14 cellular contexts compared by ENCODE assay signal in genomic region chr1:227869851-227870305, GRCh38. TPM values are rescaled to one million over a fixed set of nuclear protein-coding genes. Genes with fewer than 3 reads are reported as not detected.
A peak's percentile ranks its signal among the peaks of the same experiment; 100 is the strongest.
DNase-seq lines count a peak whose midpoint lies in the region; ATAC-seq and TF ChIP-seq lines count a peak whose summit lies in the region.
"Had no signal": no experiment of that assay in that cellular context is flagged by ENCODE, and none has a peak within 500 bp of the region (broad histone marks: within the 10 kb centered on the region; RNA-seq: fewer than 3 reads in every experiment).

No MANE protein-coding gene starts in this region.

- peaks cover 8 to 14% of the 10 kb centered on the region in 2 donors for H3K27me3 Mint-ChIP-seq in CD8-positive, alpha-beta memory T cell
- H3K27me3 Mint-ChIP-seq in activated CD8-positive, alpha-beta T cell treated with anti-CD3 and anti-CD28 coated beads for 36 hours = no peaks in the 10 kb centered on the region
- H3K27me3 Mint-ChIP-seq in naive thymus-derived CD4-positive, alpha-beta T cell = peaks cover 0 to 19% (median 0%) of the 10 kb centered on the region in 5 donors

- H3K9me3 ChIP-seq in CD8-positive, alpha-beta memory T cell (ENCODE audit: low read length) = peaks cover 3% of the 10 kb centered on the region
- peaks cover 0 to 5% (median 0%) of the 10 kb centered on the region in 3 experiments for H3K9me3 ChIP-seq in naive thymus-derived CD4-positive, alpha-beta T cell (ENCODE audit: control insufficient read depth in 2 of 3, low read length in 3 of 3)

- peak overlapping the region in 3 of 8 donors; percentile 20 to 52 (median 45) for H3K27ac Mint-ChIP-seq in CD8-positive, alpha-beta memory T cell
- H3K27ac Mint-ChIP-seq in activated CD8-positive, alpha-beta T cell treated with anti-CD3 and anti-CD28 coated beads for 36 hours = no peak overlapping the region
- peak overlapping the region in 8 of 9 donors; percentile 8 to 92 (median 80) for H3K27ac Mint-ChIP-seq in naive thymus-derived CD4-positive, alpha-beta T cell

- H3K36me3 ChIP-seq in CD8-positive, alpha-beta memory T cell (ENCODE audit: insufficient read depth, low read length) = no peaks in the 10 kb centered on the region
- no peaks in the 10 kb centered on the region for H3K36me3 ChIP-seq in naive thymus-derived CD4-positive, alpha-beta T cell (ENCODE audit: control insufficient read depth in 2 of 3, insufficient read depth in 3 of 3, low read length in 3 of 3)

- peak; percentile 24 for ATAC-seq in activated CD8-positive, alpha-beta T cell treated with anti-CD3 and anti-CD28 coated beads for 36 hours
- peak; percentile 52 for ATAC-seq in naive thymus-derived CD4-positive, alpha-beta T cell
- ATAC-seq in HG03432 (IDR thresholded peaks at IDR 0.05; ENCODE audit: unreplicated experiment) = no peak
- no peak for ATAC-seq in GM21526 (IDR thresholded peaks at IDR 0.05; ENCODE audit: low FRiP score, unreplicated experiment)
- ATAC-seq: psoas muscle had no signal

- intact Hi-C loops in activated CD8-positive, alpha-beta T cell treated with anti-CD3 and anti-CD28 coated beads for 36 hours (cut with micrococcal nuclease) = no loop called here
- intact Hi-C loops in naive thymus-derived CD4-positive, alpha-beta T cell (cut with micrococcal nuclease) = loop anchor here in 1 of 2 donors (2.0 kb wide), 1 partner anchor 17 kb away; no protein-coding TSS in a partner anchor

- no peak overlapping the region for H3K27ac ChIP-seq in CD8-positive, alpha-beta memory T cell (ENCODE audit: low read depth, low read length)
- H3K27ac ChIP-seq in naive thymus-derived CD4-positive, alpha-beta T cell (ENCODE audit: low read depth, low read length) = no peak overlapping the region
- H3K27ac ChIP-seq: psoas muscle, SK-N-MC had no signal

- peaks cover 0 to 12% (median 0%) of the 10 kb centered on the region in 3 donors for H3K36me3 Mint-ChIP-seq in CD8-positive, alpha-beta memory T cell
- no peaks in the 10 kb centered on the region for H3K36me3 Mint-ChIP-seq in activated CD8-positive, alpha-beta T cell treated with anti-CD3 and anti-CD28 coated beads for 36 hours (ENCODE audit: low read depth)
- H3K36me3 Mint-ChIP-seq in naive thymus-derived CD4-positive, alpha-beta T cell = peaks cover 0 to 8% (median 5%) of the 10 kb centered on the region in 5 donors

- peak overlapping the region in 6 of 7 donors; percentile 53 to 73 (median 66) for H3K4me3 Mint-ChIP-seq in CD8-positive, alpha-beta memory T cell
- H3K4me3 Mint-ChIP-seq in activated CD8-positive, alpha-beta T cell treated with anti-CD3 and anti-CD28 coated beads for 36 hours = no peak overlapping the region
- H3K4me3 Mint-ChIP-seq in naive thymus-derived CD4-positive, alpha-beta T cell = peak overlapping the region; percentile 52 to 91 (median 78)

- DNase-seq in CD8-positive, alpha-beta memory T cell = peak in 1 of 5 donors; percentile 47
- DNase-seq in HT1080 (ENCODE audit: low read depth) (peak; percentile 80), mucosa of gallbladder (ENCODE audit: low spot score) (no peak)
- DNase-seq in activated CD8-positive, alpha-beta T cell treated with anti-CD3 and anti-CD28 coated beads for 36 hours = no peak
- DNase-seq in naive thymus-derived CD4-positive, alpha-beta T cell = peak in 5 of 9 donors; percentile 28 to 40 (median 37)
- DNase-seq: activated CD4-positive, alpha-beta T cell treated with anti-CD3 and anti-CD28 coated beads for 4 hours; amygdala; DMS53; mesendoderm; stimulated activated CD4-positive, alpha-beta T cell treated with anti-CD3 and anti-CD28 coated beads, Interleukin-4, amount 100 ng/mL, for 1 hour had no signal

- no peak overlapping the region for H3K4me3 ChIP-seq in CD8-positive, alpha-beta memory T cell (ENCODE audit: low read length)
- H3K4me3 ChIP-seq in naive thymus-derived CD4-positive, alpha-beta T cell (ENCODE audit: low read length) = peak overlapping the region; percentile 48
- H3K4me3 ChIP-seq: psoas muscle, SK-N-MC had no signal

- CTCF ChIA-PET in CD8-positive, alpha-beta memory T cell (lab: Charles Lee) = no interaction called here
- CTCF ChIA-PET in activated CD8-positive, alpha-beta T cell treated with anti-CD3 and anti-CD28 coated beads for 36 hours (lab: Charles Lee) = interaction anchor here (1.4 to 2.0 kb wide), 2 partner anchors 78 to 84 kb away, joined by 4 to 5 read pairs; partner anchors contain the start of gene WNT9A
- CTCF ChIA-PET in naive thymus-derived CD4-positive, alpha-beta T cell (lab: Charles Lee) = interaction anchor here (1.3 kb wide), 1 partner anchor 17 kb away, joined by 3 read pairs; no protein-coding TSS in a partner anchor

- H3K4me1 Mint-ChIP-seq in CD8-positive, alpha-beta memory T cell = peaks cover 28 to 37% (median 36%) of the 10 kb centered on the region in 3 donors
- H3K4me1 Mint-ChIP-seq in activated CD8-positive, alpha-beta T cell treated with anti-CD3 and anti-CD28 coated beads for 36 hours (ENCODE audit: low read depth) = peaks cover 30% of the 10 kb centered on the region
- peaks cover 22 to 58% (median 50%) of the 10 kb centered on the region in 7 donors for H3K4me1 Mint-ChIP-seq in naive thymus-derived CD4-positive, alpha-beta T cell

- TF ChIP-seq CTCF in activated CD8-positive, alpha-beta T cell treated with anti-CD3 and anti-CD28 coated beads for 36 hours (IDR thresholded peaks at IDR 0.05) = no peak

- H3K9me3 Mint-ChIP-seq in CD8-positive, alpha-beta memory T cell = peaks cover 0 to 10% (median 3%) of the 10 kb centered on the region in 5 donors
- H3K9me3 Mint-ChIP-seq in activated CD8-positive, alpha-beta T cell treated with anti-CD3 and anti-CD28 coated beads for 36 hours = peaks cover 12% of the 10 kb centered on the region
- peaks cover under 1 to 25% (median 13%) of the 10 kb centered on the region in 11 donors for H3K9me3 Mint-ChIP-seq in naive thymus-derived CD4-positive, alpha-beta T cell

- peaks cover 35% of the 10 kb centered on the region for H3K4me1 ChIP-seq in CD8-positive, alpha-beta memory T cell (ENCODE audit: insufficient read depth, low read length)
- peaks cover 31 to 34% of the 10 kb centered on the region in 2 donors for H3K4me1 ChIP-seq in naive thymus-derived CD4-positive, alpha-beta T cell (ENCODE audit: control insufficient read depth in 2 of 2, insufficient read depth in 2 of 2, low read length in 2 of 2)
- H3K4me1 ChIP-seq: psoas muscle had no signal

- POLR2A ChIA-PET in CD8-positive, alpha-beta memory T cell (lab: Charles Lee) = no interaction called here
- POLR2A ChIA-PET in activated CD8-positive, alpha-beta T cell treated with anti-CD3 and anti-CD28 coated beads for 36 hours (lab: Charles Lee) = no interaction called here
- POLR2A ChIA-PET in naive thymus-derived CD4-positive, alpha-beta T cell (lab: Charles Lee) = interaction anchor here (0.6 to 2.0 kb wide), 2 partner anchors 15 to 19 kb away, joined by 7 to 13 read pairs; no protein-coding TSS in a partner anchor

- H3K27me3 ChIP-seq in CD8-positive, alpha-beta memory T cell (ENCODE audit: insufficient read depth, low read length, poor library complexity, severe bottlenecking) = no peaks in the 10 kb centered on the region
- no peaks in the 10 kb centered on the region for H3K27me3 ChIP-seq in naive thymus-derived CD4-positive, alpha-beta T cell (ENCODE audit: control insufficient read depth in 2 of 2, insufficient read depth in 2 of 2, low read length in 2 of 2)

RNA-seq across cellular contexts. Expression of gene PRSS38, which starts 54.4 kb away (rescaled TPM):
- not detected for total RNA-seq in CD8-positive, alpha-beta memory T cell
- polyA plus RNA-seq in CD8-positive, alpha-beta memory T cell = not detected
- not detected in 2 replicates for total RNA-seq in HT1080 (2014; rRNA removed; shearing (Covaris generic))
- polyA plus RNA-seq in HT1080 (2015; cell fraction: cytosol; rRNA removed) = not detected in 2 replicates
- polyA plus RNA-seq in HT1080 (2015; cell fraction: nucleus; rRNA removed) = not detected in 2 replicates
- total RNA-seq in activated CD8-positive, alpha-beta T cell treated with anti-CD3 and anti-CD28 coated beads for 36 hours = not detected
- not detected for total RNA-seq in naive thymus-derived CD4-positive, alpha-beta T cell
- polyA plus RNA-seq in naive thymus-derived CD4-positive, alpha-beta T cell = not detected
- total RNA-seq in mucosa of gallbladder = not detected
- total RNA-seq: psoas muscle had no signal
- polyA plus RNA-seq: psoas muscle had no signal

Comparison
In these comparisons a context has a peak if more than half of its experiments do, and no peak if none do; other contexts are left out.
1. DNase-seq: peak in HT1080 (single experiment) and naive thymus-derived CD4-positive, alpha-beta T cell (5 of 9); none in activated CD8-positive, alpha-beta T cell treated with anti-CD3 and anti-CD28 coated beads for 36 hours (single experiment) and mucosa of gallbladder (single experiment).
2. ATAC-seq: peak in activated CD8-positive, alpha-beta T cell treated with anti-CD3 and anti-CD28 coated beads for 36 hours (single experiment) and naive thymus-derived CD4-positive, alpha-beta T cell (single experiment); none in HG03432 (single experiment) and GM21526 (single experiment).